ENCODE assay signal across 1 cellular context in genomic region chr17:1627219-1627986, GRCh38.
A peak's percentile ranks its signal among the peaks of the same experiment; 100 is the strongest.
TF ChIP-seq lines count a peak whose summit lies in the region.

No MANE protein-coding gene starts in this region.

TF ChIP-seq in HepG2, 621 proteins besides CTCF, POLR2A, EP300 and RAD21 (continued from another document and continues in another):
- TF ChIP-seq SP140L (CRISPR knock-in tag; IDR thresholded peaks at IDR 0.05; ENCODE audit: borderline replicate concordance) (no peak), HNF4G (IDR thresholded peaks at IDR 0.05; ENCODE audit: borderline replicate concordance, low read depth, low read length) (no peak), HNF4G (CRISPR knock-in tag; IDR thresholded peaks at IDR 0.05; ENCODE audit: borderline replicate concordance, low read depth) (no peak), ZNF543 (CRISPR knock-in tag; IDR thresholded peaks at IDR 0.05) (no peak), KLF11 (CRISPR knock-in tag; IDR thresholded peaks at IDR 0.05) (no peak), CBX1 (IDR thresholded peaks at IDR 0.05; ENCODE audit: low read depth) (no peak), MTA1 (CRISPR knock-in tag; IDR thresholded peaks at IDR 0.05; ENCODE audit: borderline replicate concordance) (0 out of 2 replicates have a peak, but pooled peaks have one; percentile 9), NR1H2 (CRISPR knock-in tag; IDR thresholded peaks at IDR 0.05; ENCODE audit: borderline replicate concordance, low read depth) (no peak), PHF8 (CRISPR knock-in tag; IDR thresholded peaks at IDR 0.05) (no peak), ZNF770 (CRISPR knock-in tag; IDR thresholded peaks at IDR 0.05) (no peak), STAG1 (CRISPR knock-in tag; IDR thresholded peaks at IDR 0.05) (no peak), ZEB1 (IDR thresholded peaks at IDR 0.05; ENCODE audit: insufficient replicate concordance, low read depth) (no peak), ZNF616 (CRISPR knock-in tag; IDR thresholded peaks at IDR 0.05; ENCODE audit: low read depth) (no peak), ZNF687 (CRISPR knock-in tag; IDR thresholded peaks at IDR 0.05) (peak; percentile 49), LBX2 (CRISPR knock-in tag; IDR thresholded peaks at IDR 0.05; ENCODE audit: borderline replicate concordance) (no peak), PHF5A (CRISPR knock-in tag; IDR thresholded peaks at IDR 0.05; ENCODE audit: low read depth, unreplicated experiment) (no peak), ARID2 (CRISPR knock-in tag; IDR thresholded peaks at IDR 0.05; ENCODE audit: borderline replicate concordance) (no peak), SYNCRIP (IDR thresholded peaks at IDR 0.05; ENCODE audit: insufficient read depth, low read depth, low read length) (no peak), ZNF407 (CRISPR knock-in tag; IDR thresholded peaks at IDR 0.05; ENCODE audit: not compliant biosample characterization) (no peak), ZNF547 (CRISPR knock-in tag; IDR thresholded peaks at IDR 0.05) (no peak), KDM6A (CRISPR knock-in tag; IDR thresholded peaks at IDR 0.05; ENCODE audit: low read depth) (no peak), HDAC6 (IDR thresholded peaks at IDR 0.05; ENCODE audit: low read depth, low read length) (no peak), NFIC (IDR thresholded peaks at IDR 0.05; ENCODE audit: low read length) (no peak), ZBTB33 (CRISPR knock-in tag; IDR thresholded peaks at IDR 0.05) (peak; percentile 66; the same call in 1 of the 2 replicates), ZFX (CRISPR knock-in tag; IDR thresholded peaks at IDR 0.05; ENCODE audit: low read depth) (0 out of 2 replicates have a peak, but pooled peaks have one; percentile 54), ZBTB38 (CRISPR knock-in tag; IDR thresholded peaks at IDR 0.05) (peak; percentile 86), ZFP90 (CRISPR knock-in tag; IDR thresholded peaks at IDR 0.05; ENCODE audit: borderline replicate concordance) (0 out of 2 replicates have a peak, but pooled peaks have one; percentile 37), FOSL2 (CRISPR knock-in tag; IDR thresholded peaks at IDR 0.05) (no peak), BCLAF1 (IDR thresholded peaks at IDR 0.05) (no peak), ZNF205 (CRISPR knock-in tag; IDR thresholded peaks at IDR 0.05) (no peak)
- TF ChIP-seq, protein P1, sequence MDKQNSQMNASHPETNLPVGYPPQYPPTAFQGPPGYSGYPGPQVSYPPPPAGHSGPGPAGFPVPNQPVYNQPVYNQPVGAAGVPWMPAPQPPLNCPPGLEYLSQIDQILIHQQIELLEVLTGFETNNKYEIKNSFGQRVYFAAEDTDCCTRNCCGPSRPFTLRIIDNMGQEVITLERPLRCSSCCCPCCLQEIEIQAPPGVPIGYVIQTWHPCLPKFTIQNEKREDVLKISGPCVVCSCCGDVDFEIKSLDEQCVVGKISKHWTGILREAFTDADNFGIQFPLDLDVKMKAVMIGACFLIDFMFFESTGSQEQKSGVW (CRISPR knock-in tag; IDR thresholded peaks at IDR 0.05; ENCODE audit: borderline replicate concordance), result no peak
- TF ChIP-seq, protein P2, sequence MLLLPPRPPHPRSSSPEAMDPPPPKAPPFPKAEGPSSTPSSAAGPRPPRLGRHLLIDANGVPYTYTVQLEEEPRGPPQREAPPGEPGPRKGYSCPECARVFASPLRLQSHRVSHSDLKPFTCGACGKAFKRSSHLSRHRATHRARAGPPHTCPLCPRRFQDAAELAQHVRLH (CRISPR knock-in tag; IDR thresholded peaks at IDR 0.05; ENCODE audit: borderline replicate concordance, low read depth), result no peak
- TF ChIP-seq, protein P3, sequence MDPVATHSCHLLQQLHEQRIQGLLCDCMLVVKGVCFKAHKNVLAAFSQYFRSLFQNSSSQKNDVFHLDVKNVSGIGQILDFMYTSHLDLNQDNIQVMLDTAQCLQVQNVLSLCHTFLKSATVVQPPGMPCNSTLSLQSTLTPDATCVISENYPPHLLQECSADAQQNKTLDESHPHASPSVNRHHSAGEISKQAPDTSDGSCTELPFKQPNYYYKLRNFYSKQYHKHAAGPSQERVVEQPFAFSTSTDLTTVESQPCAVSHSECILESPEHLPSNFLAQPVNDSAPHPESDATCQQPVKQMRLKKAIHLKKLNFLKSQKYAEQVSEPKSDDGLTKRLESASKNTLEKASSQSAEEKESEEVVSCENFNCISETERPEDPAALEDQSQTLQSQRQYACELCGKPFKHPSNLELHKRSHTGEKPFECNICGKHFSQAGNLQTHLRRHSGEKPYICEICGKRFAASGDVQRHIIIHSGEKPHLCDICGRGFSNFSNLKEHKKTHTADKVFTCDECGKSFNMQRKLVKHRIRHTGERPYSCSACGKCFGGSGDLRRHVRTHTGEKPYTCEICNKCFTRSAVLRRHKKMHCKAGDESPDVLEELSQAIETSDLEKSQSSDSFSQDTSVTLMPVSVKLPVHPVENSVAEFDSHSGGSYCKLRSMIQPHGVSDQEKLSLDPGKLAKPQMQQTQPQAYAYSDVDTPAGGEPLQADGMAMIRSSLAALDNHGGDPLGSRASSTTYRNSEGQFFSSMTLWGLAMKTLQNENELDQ (CRISPR knock-in tag; IDR thresholded peaks at IDR 0.05; ENCODE audit: borderline replicate concordance), result no peak
